Comparison of ENCODE assay signal across 8 cellular contexts in the genomic region with DNA sequence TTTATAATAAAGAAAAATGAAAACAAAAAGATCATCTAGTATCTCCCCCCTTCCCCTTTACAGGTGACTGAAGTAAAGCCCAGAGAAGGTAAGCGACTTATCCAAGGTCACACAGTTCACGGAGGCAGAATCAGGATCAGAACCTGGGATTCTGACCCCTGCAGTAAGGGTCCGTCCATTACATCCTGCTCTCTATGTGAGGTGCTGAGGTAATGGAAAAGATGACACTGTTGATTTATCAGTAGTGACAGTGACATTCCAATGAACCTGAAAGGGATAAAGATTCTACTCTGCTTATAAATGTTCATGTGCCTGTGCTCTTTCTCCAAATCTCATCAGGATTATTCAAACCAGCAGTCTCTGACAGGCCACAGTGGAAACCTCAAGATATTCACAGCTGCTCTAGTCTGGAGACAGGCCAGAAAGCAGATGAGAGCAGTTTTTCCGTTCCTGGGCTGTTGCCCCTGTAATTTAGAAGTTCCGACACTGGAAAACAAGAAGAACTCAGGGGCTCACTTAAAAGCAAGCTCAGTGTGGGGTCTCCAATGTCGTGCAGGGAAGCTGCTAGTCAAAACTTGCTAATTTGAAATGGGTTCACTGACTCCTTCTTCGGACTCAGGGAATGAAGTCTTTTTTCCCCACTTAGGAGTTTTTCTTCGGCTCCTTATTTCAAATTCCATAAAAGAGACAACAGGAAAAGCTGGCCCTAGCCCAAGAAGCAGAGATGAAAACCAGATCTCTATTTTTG.
DNase-seq lines count a peak whose midpoint lies in the region; ATAC-seq and TF ChIP-seq lines count a peak whose summit lies in the region.

No MANE protein-coding gene starts in this region.

- no peaks in the 10 kb centered on the region for H3K9me3 Mint-ChIP-seq in stimulated activated effector memory CD8-positive, alpha-beta T cell treated with anti-CD3 and anti-CD28 coated beads, Interleukin-12 subunit alpha, Interleukin-12 subunit beta, amount 100 ng/mL, for 72 hours

- DNase-seq in NCI-H446 treated with DMSO at 0.1 percent for 48 hours (lab: John Stamatoyannopoulos, UW) (peak; percentile 77), Right ventricle myocardium superior (no peak), testis (peak; percentile 55), kidney tubule cell (ENCODE audit: low spot score) (no peak), cerebellar cortex (ENCODE audit: low spot score) (no peak)
- DNase-seq in stimulated activated effector memory CD8-positive, alpha-beta T cell treated with anti-CD3 and anti-CD28 coated beads, Interleukin-12 subunit alpha, Interleukin-12 subunit beta, amount 100 ng/mL, for 72 hours (ENCODE audit: low spot score in 2 of 2), result no peak

- no peaks in the 10 kb centered on the region for H3K9me3 ChIP-seq in testis

- no peak for TF ChIP-seq CTCF in testis (IDR thresholded peaks at IDR 0.05)

- H3K27me3 ChIP-seq in testis, result no peaks in the 10 kb centered on the region

- TF ChIP-seq POLR2A in testis (IDR thresholded peaks at IDR 0.05), result no peak

- no peak overlapping the region for H3K4me3 ChIP-seq in testis

- H3K4me1 ChIP-seq in testis, result peaks cover 10% of the 10 kb centered on the region

- peak; percentile 15 for ATAC-seq in GM18508 (IDR thresholded peaks at IDR 0.05; ENCODE audit: insufficient read depth, unreplicated experiment)
- peak; percentile 32 for ATAC-seq in HG02642 (IDR thresholded peaks at IDR 0.05; ENCODE audit: poor library complexity, unreplicated experiment)
- peak; percentile 56 for ATAC-seq in Right ventricle myocardium superior (ENCODE audit: poor library complexity)
- ATAC-seq in stimulated activated effector memory CD8-positive, alpha-beta T cell treated with anti-CD3 and anti-CD28 coated beads, Interleukin-12 subunit alpha, Interleukin-12 subunit beta, amount 100 ng/mL, for 72 hours, result no peak

- peaks cover 10% of the 10 kb centered on the region for H3K4me1 Mint-ChIP-seq in stimulated activated effector memory CD8-positive, alpha-beta T cell treated with anti-CD3 and anti-CD28 coated beads, Interleukin-12 subunit alpha, Interleukin-12 subunit beta, amount 100 ng/mL, for 72 hours

- intact Hi-C loops in Right ventricle myocardium superior (cut with DNase I), result loop anchor here (5.0 kb wide), 1 partner anchor 66 kb away; no protein-coding TSS in a partner anchor
- intact Hi-C loops in testis (cut with DNase I; ENCODE audit: low total_unique reads), result no loop called here

- no peak overlapping the region for H3K27ac Mint-ChIP-seq in stimulated activated effector memory CD8-positive, alpha-beta T cell treated with anti-CD3 and anti-CD28 coated beads, Interleukin-12 subunit alpha, Interleukin-12 subunit beta, amount 100 ng/mL, for 72 hours

- no peaks in the 10 kb centered on the region for H3K36me3 Mint-ChIP-seq in stimulated activated effector memory CD8-positive, alpha-beta T cell treated with anti-CD3 and anti-CD28 coated beads, Interleukin-12 subunit alpha, Interleukin-12 subunit beta, amount 100 ng/mL, for 72 hours

- no peak overlapping the region for H3K4me3 Mint-ChIP-seq in stimulated activated effector memory CD8-positive, alpha-beta T cell treated with anti-CD3 and anti-CD28 coated beads, Interleukin-12 subunit alpha, Interleukin-12 subunit beta, amount 100 ng/mL, for 72 hours

- peak overlapping the region in 1 of 2 donors; percentile 45 for H3K27ac ChIP-seq in testis

- WGBS in testis, 2 donors, result 51 to 55% methylated on average over 8 of the region's 8 CpGs

- no peaks in the 10 kb centered on the region for H3K36me3 ChIP-seq in testis (ENCODE audit: low read depth, missing control alignments)

Comparison
In these comparisons a context has a peak if more than half of its experiments do, and no peak if none do; other contexts are left out.
1. DNase-seq: peak in NCI-H446 treated with DMSO at 0.1 percent for 48 hours (single experiment) and testis (single experiment); none in Right ventricle myocardium superior (single experiment), kidney tubule cell (single experiment), stimulated activated effector memory CD8-positive, alpha-beta T cell treated with anti-CD3 and anti-CD28 coated beads, Interleukin-12 subunit alpha, Interleukin-12 subunit beta, amount 100 ng/mL, for 72 hours (0 of 2) and cerebellar cortex (single experiment).